8 cellular contexts compared by ENCODE assay signal in genomic region chr19:52189745-52190678, GRCh38.
DNase-seq lines count a peak whose midpoint lies in the region; ATAC-seq and FAIRE-seq lines count a peak whose summit lies in the region.

PPP2R1A (plus strand) TSS chr19:52190052; CDS start chr19:52190097, 45 bp downstream.

- H3K4me3 Mint-ChIP-seq in effector memory CD8-positive, alpha-beta T cell = peak within 1 kb of the TSS; percentile 97

- FAIRE-seq in HTR-8/SVneo (lab: Jason Lieb, UNC) = peak; percentile 97

- H3K27me3 Mint-ChIP-seq in effector memory CD8-positive, alpha-beta T cell = no peaks in the 10 kb centered on the region

- peaks cover 35 to 44% of the 10 kb centered on the region in 2 donors for H3K4me1 Mint-ChIP-seq in effector memory CD8-positive, alpha-beta T cell (ENCODE audit: low read depth in 2 of 2)

- peaks cover 46% of the 10 kb centered on the region for H3K36me3 Mint-ChIP-seq in effector memory CD8-positive, alpha-beta T cell (ENCODE audit: insufficient read depth)

- no peaks in the 10 kb centered on the region for H3K9me3 Mint-ChIP-seq in effector memory CD8-positive, alpha-beta T cell

- peak within 1 kb of the TSS; percentile 100 for H3K27ac Mint-ChIP-seq in effector memory CD8-positive, alpha-beta T cell

- DNase-seq in COLO829 (ENCODE audit: low spot score) = peak; percentile 96
- DNase-seq in HTR-8/SVneo (ENCODE audit: insufficient read length, low spot score) = peak; percentile 98
- DNase-seq in NOMO-1 treated with dmso at 0.1 percent for 144 hours (lab: John Stamatoyannopoulos, UW; ENCODE audit: unreplicated experiment) = peak; percentile 100
- DNase-seq in activated CD8-positive, alpha-beta memory T cell treated with anti-CD3 and anti-CD28 coated beads for 48 hours (ENCODE audit: low read depth in 2 of 3, low spot score in 2 of 3) = peak; percentile 94 to 97 (median 96)
- DNase-seq in effector memory CD8-positive, alpha-beta T cell = peak; percentile 97 to 98 (median 97)
- DNase-seq in medulla oblongata (ENCODE audit: extremely low spot score) = peak; percentile 100
- DNase-seq in stimulated activated CD8-positive, alpha-beta memory T cell treated with anti-CD3 and anti-CD28 coated beads, Interleukin-12 subunit alpha, Interleukin-12 subunit beta, amount 100 ng/mL, for 1 hour (ENCODE audit: low read depth) = peak; percentile 98

- peak; percentile 79 for ATAC-seq in GM21367 (IDR thresholded peaks at IDR 0.05; ENCODE audit: unreplicated experiment)
- ATAC-seq in effector memory CD8-positive, alpha-beta T cell (replicated peaks) = peak; percentile 85

Comparison
In these comparisons a context has a peak if more than half of its experiments do, and no peak if none do; other contexts are left out.
1. Peak in every context shown above with its lines: DNase-seq and ATAC-seq.